ENCODE assay signal across 1 cellular context in genomic region chr3:149010504-149010951, GRCh38.
TF ChIP-seq lines count a peak whose summit lies in the region.

No MANE protein-coding gene starts in this region.

TF ChIP-seq in HepG2, 621 proteins besides CTCF, POLR2A, EP300 and RAD21 (continued from another document and continues in another):
- TF ChIP-seq STAT6 (CRISPR knock-in tag; IDR thresholded peaks at IDR 0.05; ENCODE audit: borderline replicate concordance) (no peak), KDM6A (CRISPR knock-in tag; IDR thresholded peaks at IDR 0.05; ENCODE audit: low read depth) (no peak), ZNF709 (CRISPR knock-in tag; IDR thresholded peaks at IDR 0.05) (0 out of 2 replicates have a peak, but pooled peaks have one; percentile 37), TFE3 (CRISPR knock-in tag; IDR thresholded peaks at IDR 0.05) (no peak), BATF2 (CRISPR knock-in tag; IDR thresholded peaks at IDR 0.05) (no peak), ZNF776 (CRISPR knock-in tag; IDR thresholded peaks at IDR 0.05) (no peak), HMGXB4 (CRISPR knock-in tag; IDR thresholded peaks at IDR 0.05; ENCODE audit: borderline replicate concordance in 1 of 2, low read depth in 1 of 2) (no peak; a peak in 1 of 4 replicates), ZNF615 (CRISPR knock-in tag; IDR thresholded peaks at IDR 0.05; ENCODE audit: borderline replicate concordance) (no peak), MLLT10 (CRISPR knock-in tag; IDR thresholded peaks at IDR 0.05) (no peak), HBP1 (CRISPR knock-in tag; IDR thresholded peaks at IDR 0.05; ENCODE audit: low read depth) (no peak), ARID2 (CRISPR knock-in tag; IDR thresholded peaks at IDR 0.05; ENCODE audit: borderline replicate concordance) (no peak), DNMT3B (CRISPR knock-in tag; conservative IDR thresholded peaks at IDR 0.05) (no peak; the same call in 1 of the 2 replicates), SNAPC2 (CRISPR knock-in tag; IDR thresholded peaks at IDR 0.05) (no peak), NPAS2 (CRISPR knock-in tag; IDR thresholded peaks at IDR 0.05; ENCODE audit: borderline replicate concordance) (no peak), ZFYVE20 (CRISPR knock-in tag; IDR thresholded peaks at IDR 0.05; ENCODE audit: borderline replicate concordance, low read depth) (no peak), SNAPC4 (CRISPR knock-in tag; IDR thresholded peaks at IDR 0.05) (no peak), KLF6 (CRISPR knock-in tag; IDR thresholded peaks at IDR 0.05) (no peak), MYC (CRISPR knock-in tag; IDR thresholded peaks at IDR 0.05; ENCODE audit: borderline replicate concordance) (peak; percentile 31; the same call in 1 of the 2 replicates), NFKB2 (CRISPR knock-in tag; IDR thresholded peaks at IDR 0.05; ENCODE audit: borderline replicate concordance) (no peak), HHEX (CRISPR knock-in tag; IDR thresholded peaks at IDR 0.05) (0 out of 2 replicates have a peak, but pooled peaks have one; percentile 16), RNF219 (CRISPR knock-in tag; IDR thresholded peaks at IDR 0.05) (no peak), ZNF235 (CRISPR knock-in tag; IDR thresholded peaks at IDR 0.05; ENCODE audit: borderline replicate concordance) (no peak), FLYWCH1 (CRISPR knock-in tag; IDR thresholded peaks at IDR 0.05) (no peak), ZNF576 (CRISPR knock-in tag; IDR thresholded peaks at IDR 0.05) (no peak), ZNF570 (CRISPR knock-in tag; IDR thresholded peaks at IDR 0.05; ENCODE audit: borderline replicate concordance) (no peak), ZFP90 (CRISPR knock-in tag; IDR thresholded peaks at IDR 0.05; ENCODE audit: borderline replicate concordance) (0 out of 2 replicates have a peak, but pooled peaks have one; percentile 38), MXD3 (CRISPR knock-in tag; IDR thresholded peaks at IDR 0.05) (no peak), KDM3A (CRISPR knock-in tag; IDR thresholded peaks at IDR 0.05; ENCODE audit: low read depth) (0 out of 2 replicates have a peak, but pooled peaks have one; percentile 22), IRF2 (CRISPR knock-in tag; IDR thresholded peaks at IDR 0.05) (peak; percentile 17; the same call in 1 of the 2 replicates), SMYD3 (CRISPR knock-in tag; IDR thresholded peaks at IDR 0.05) (peak; percentile 78; the same call in 1 of the 2 replicates), PHF8 (CRISPR knock-in tag; IDR thresholded peaks at IDR 0.05) (no peak), GLI4 (CRISPR knock-in tag; IDR thresholded peaks at IDR 0.05; ENCODE audit: borderline replicate concordance) (no peak), TAF1 (CRISPR knock-in tag; IDR thresholded peaks at IDR 0.05) (no peak), ARNTL (CRISPR knock-in tag; IDR thresholded peaks at IDR 0.05) (0 out of 2 replicates have a peak, but pooled peaks have one; percentile 19), IRF1 (CRISPR knock-in tag; IDR thresholded peaks at IDR 0.05; ENCODE audit: low read depth) (no peak), SOX6 (IDR thresholded peaks at IDR 0.05) (no peak), SOX6 (CRISPR knock-in tag; IDR thresholded peaks at IDR 0.05) (peak; percentile 93), ZNF3 (CRISPR knock-in tag; IDR thresholded peaks at IDR 0.05) (no peak), MTERF4 (CRISPR knock-in tag; IDR thresholded peaks at IDR 0.05) (no peak), TFAP4 (IDR thresholded peaks at IDR 0.05; ENCODE audit: borderline replicate concordance, low read depth) (peak; percentile 41; the same call in 1 of the 2 replicates), ATF3 (CRISPR knock-in tag; IDR thresholded peaks at IDR 0.05) (peak; percentile 67)
